In genomic region chr17:28748852-28749515, GRCh38 we compare ENCODE assay signal across 11 cellular contexts. TPM values are rescaled to one million over a fixed set of nuclear protein-coding genes. Genes with fewer than 3 reads are reported as not detected.
DNase-seq lines count a peak whose midpoint lies in the region; ATAC-seq and TF ChIP-seq lines count a peak whose summit lies in the region.
"Had no signal": no experiment of that assay in that cellular context is flagged by ENCODE, and none has a peak within 500 bp of the region (broad histone marks: within the 10 kb centered on the region; RNA-seq: fewer than 3 reads in every experiment).

No MANE protein-coding gene starts in this region.

- peaks cover 71% of the 10 kb centered on the region for H3K79me2 ChIP-seq in mammary epithelial cell (ENCODE audit: insufficient read depth, low read length)

- no peak overlapping the region for H3K4me2 ChIP-seq in mammary epithelial cell (ENCODE audit: insufficient read depth, low read depth, low read length)

- H3K27ac ChIP-seq in mammary epithelial cell (ENCODE audit: insufficient read depth, low read depth, low read length), result no peak overlapping the region
- H3K27ac ChIP-seq: neutrophil had no signal

- 63% methylated on average over 18 of the region's 18 CpGs for WGBS in mammary epithelial cell (ENCODE audit: low coverage, missing lambda C conversion rate)

- dilution Hi-C loops in mammary epithelial cell (cut with HindIII; ENCODE audit: low sequenced_read_pairs), result no loop called here

- POLR2A ChIA-PET in MCF 10A (lab: Yijun Ruan, JAX), result interaction anchor here (1.1 to 17.3 kb wide), 5 partner anchors 22 to 203 kb away, joined by 3 to 1135 read pairs (median 6); partner anchors contain the start of genes FLOT2, NEK8, PHF12 and RPL23A

- no peaks in the 10 kb centered on the region for H3K9me3 ChIP-seq in mammary epithelial cell (replicated peaks; ENCODE audit: insufficient read depth, low read length)
- H3K9me3 ChIP-seq: neutrophil had no signal

- H3K36me3 Mint-ChIP-seq in MCF 10A (ENCODE audit: insufficient read depth, unreplicated experiment), result peaks cover 83% of the 10 kb centered on the region
- H3K36me3 Mint-ChIP-seq in central memory CD8-positive, alpha-beta T cell (ENCODE audit: insufficient read depth), result peaks cover 16% of the 10 kb centered on the region
- H3K36me3 Mint-ChIP-seq in nephron (ENCODE audit: low read depth), result peaks cover 40% of the 10 kb centered on the region

- H3K4me3 ChIP-seq in mammary epithelial cell (replicated peaks in 1 of 3; ENCODE audit: insufficient read depth in 1 of 3, low read depth in 2 of 3, low read length in 3 of 3), result no peak overlapping the region

- CTCF ChIA-PET in MCF 10A (lab: Yijun Ruan, JAX) (interaction anchor here (0.6 to 15.1 kb wide), 10 partner anchors 9 to 174 kb away, joined by 3 to 365 read pairs (median 4); partner anchors contain the start of genes NEK8, RPL23A and TLCD1), mammary epithelial cell (lab: Charles Lee; ENCODE audit: low non-redundant PET) (interaction anchor here (0.9 kb wide), 1 partner anchor 22 kb away, joined by 4 read pairs; no protein-coding TSS in a partner anchor)

- no peaks in the 10 kb centered on the region for H3K27me3 ChIP-seq in mammary epithelial cell (ENCODE audit: insufficient read depth, low read length)

- H4K20me1 ChIP-seq in mammary epithelial cell (ENCODE audit: insufficient read depth, low read length), result peaks cover 7% of the 10 kb centered on the region

- peaks cover 13% of the 10 kb centered on the region for H3K4me1 Mint-ChIP-seq in MCF 10A (ENCODE audit: insufficient read depth, unreplicated experiment)
- H3K4me1 Mint-ChIP-seq in central memory CD8-positive, alpha-beta T cell, result peaks cover 21% of the 10 kb centered on the region
- peaks cover 34% of the 10 kb centered on the region for H3K4me1 Mint-ChIP-seq in nephron

- BruUV-seq in MCF 10A (replicated peaks; lab: Mats Ljungman, UMichigan), result no TSS peak
- BruUV-seq in mammary epithelial cell (replicated peaks; lab: Mats Ljungman, UMichigan), result no TSS peak

- H3K36me3 ChIP-seq in mammary epithelial cell (ENCODE audit: insufficient read depth, low read length), result peaks cover 31% of the 10 kb centered on the region
- H3K36me3 ChIP-seq: neutrophil had no signal

- H3K9me3 Mint-ChIP-seq in MCF 10A (ENCODE audit: unreplicated experiment), result no peaks in the 10 kb centered on the region
- H3K9me3 Mint-ChIP-seq in central memory CD8-positive, alpha-beta T cell, result no peaks in the 10 kb centered on the region
- H3K9me3 Mint-ChIP-seq in nephron, result no peaks in the 10 kb centered on the region

- no peak overlapping the region for H3K9ac ChIP-seq in mammary epithelial cell (ENCODE audit: insufficient read depth, low read length)

- intact Hi-C loops in MCF 10A (cut with micrococcal nuclease), result no loop called here
- intact Hi-C loops in mammary epithelial cell (cut with micrococcal nuclease), result loop anchor here (5.0 kb wide), 1 partner anchor 203 kb away; the partner anchor contains the start of gene PHF12

- H3K27me3 Mint-ChIP-seq in MCF 10A (ENCODE audit: insufficient read depth, unreplicated experiment) (no peaks in the 10 kb centered on the region), nephron (ENCODE audit: low read depth) (no peaks in the 10 kb centered on the region)
- H3K27me3 Mint-ChIP-seq in central memory CD8-positive, alpha-beta T cell, result no peaks in the 10 kb centered on the region

- peaks cover 29% of the 10 kb centered on the region for H3K4me1 ChIP-seq in mammary epithelial cell (ENCODE audit: insufficient read depth, low read length)

- DNase-seq in MCF 10A (ENCODE audit: unreplicated experiment) (no peak), mammary epithelial cell (no peak), COR-L47 (lab: John Stamatoyannopoulos, UW) (no peak), DMS53 treated with DMSO at 0.1 percent for 48 hours (lab: John Stamatoyannopoulos, UW; ENCODE audit: unreplicated experiment) (no peak)
- no peak for DNase-seq in central memory CD8-positive, alpha-beta T cell (ENCODE audit: low spot score in 2 of 2)
- no peak for DNase-seq in NK-92 treated with Interleukin-12 subunit alpha and Interleukin-12 subunit beta, amount 100 ng/mL, for 24 hours (lab: John Stamatoyannopoulos, UW)
- DNase-seq: NCI-H2107; stimulated activated CD4-positive, alpha-beta T cell treated with anti-CD3 and anti-CD28 coated beads, Interleukin-4, amount 100 ng/mL, for 24 hours had no signal

- H3K27ac Mint-ChIP-seq in MCF 10A (ENCODE audit: low read depth, unreplicated experiment) (peak overlapping the region; percentile 62), nephron (peak overlapping the region; percentile 39 to 95 (median 86))
- H3K27ac Mint-ChIP-seq in central memory CD8-positive, alpha-beta T cell (ENCODE audit: low read depth), result peak overlapping the region; percentile 41

- no peak for ATAC-seq in central memory CD8-positive, alpha-beta T cell (replicated peaks; ENCODE audit: extremely low read depth, poor library complexity, severe bottlenecking)
- no peak for ATAC-seq in HG03521 (IDR thresholded peaks at IDR 0.05; ENCODE audit: unreplicated experiment)

- TF ChIP-seq CTCF in MCF 10A (IDR thresholded peaks at IDR 0.05; ENCODE audit: unreplicated experiment) (no peak), mammary epithelial cell (conservative IDR thresholded peaks at IDR 0.05 in 1 of 2, IDR thresholded peaks at IDR 0.05 in 1 of 2; ENCODE audit: extremely low read depth in 1 of 2, insufficient read depth in 1 of 2, low read depth in 1 of 2, low read length in 2 of 2) (no peak), nephron (IDR thresholded peaks at IDR 0.05; ENCODE audit: unreplicated experiment in 3 of 3) (no peak)

- no peak overlapping the region for H3K4me3 Mint-ChIP-seq in MCF 10A (ENCODE audit: unreplicated experiment)
- no peak overlapping the region for H3K4me3 Mint-ChIP-seq in central memory CD8-positive, alpha-beta T cell
- peak overlapping the region in 2 of 3 experiments; percentile 10 to 44 for H3K4me3 Mint-ChIP-seq in nephron

- in situ Hi-C loops in mammary epithelial cell (cut with MboI; ENCODE audit: low sequenced_read_pairs in 2 of 2), result loop anchor here in 1 of 2 donors (25.0 kb wide), 1 partner anchor 363 kb away; no protein-coding TSS in a partner anchor

- H2AFZ ChIP-seq in mammary epithelial cell (ENCODE audit: low read depth, low read length), result no peak overlapping the region

RNA-seq across cellular contexts. Expression of gene TRAF4, which starts 5.2 kb away (rescaled TPM):
- total RNA-seq in MCF 10A (2022) (106 and 126 TPM in 2 replicates), mammary epithelial cell (100 to 1,000 TPM in 1 of 2 donors, 10 to 100 TPM in 1; 50.5 to 147 TPM)
- polyA plus RNA-seq in mammary epithelial cell, result 85.3 TPM
- 133 TPM for polyA minus RNA-seq in mammary epithelial cell

RNA-seq across cellular contexts. Expression of gene NEK8, which starts 20.4 kb away (rescaled TPM):
- 4.5 and 8.6 TPM in 2 replicates for total RNA-seq in MCF 10A (2022)
- total RNA-seq in mammary epithelial cell, result 1 to 10 TPM; 5.5 to 7.0 TPM
- polyA plus RNA-seq in mammary epithelial cell, result 4.6 TPM
- polyA minus RNA-seq in mammary epithelial cell, result 2.6 TPM

RNA-seq across cellular contexts. Expression of gene TLCD1, which starts 23.0 kb away (rescaled TPM):
- total RNA-seq in MCF 10A (2022), result 13.4 and 18.7 TPM in 2 replicates
- 10 to 100 TPM in 1 of 2 donors, 1 to 10 TPM in 1; 4.7 to 16.7 TPM for total RNA-seq in mammary epithelial cell
- 19.8 TPM for polyA plus RNA-seq in mammary epithelial cell
- 10.1 TPM for polyA minus RNA-seq in mammary epithelial cell

RNA-seq across cellular contexts. Expression of gene RPL23A, which starts 29.2 kb away (rescaled TPM):
- total RNA-seq in MCF 10A (2022) (1,941 and 2,110 TPM in 2 replicates), mammary epithelial cell (1,000 to 10,000 TPM in 1 of 2 donors, 100 to 1,000 TPM in 1; 335 to 1,232 TPM)
- polyA plus RNA-seq in mammary epithelial cell, result 685 TPM
- 785 TPM for polyA minus RNA-seq in mammary epithelial cell

RNA-seq across cellular contexts. Expression of gene RAB34, which starts 31.3 kb away (rescaled TPM):
- total RNA-seq in MCF 10A (2022) (90.0 and 105 TPM in 2 replicates), mammary epithelial cell (10 to 100 TPM; 68.2 to 83.4 TPM)
- 176 TPM for polyA plus RNA-seq in mammary epithelial cell
- 135 TPM for polyA minus RNA-seq in mammary epithelial cell

Comparison
In these comparisons a context has a peak if more than half of its experiments do, and no peak if none do; other contexts are left out.
1. H3K4me3 Mint-ChIP-seq: peak in nephron (2 of 3); none in MCF 10A (single experiment) and central memory CD8-positive, alpha-beta T cell (single experiment).
2. Peak in every context shown above with its lines, with median percentiles within 50 percentile points of each other: H3K27ac Mint-ChIP-seq.